1 cellular context compared by ENCODE assay signal in the genomic region with DNA sequence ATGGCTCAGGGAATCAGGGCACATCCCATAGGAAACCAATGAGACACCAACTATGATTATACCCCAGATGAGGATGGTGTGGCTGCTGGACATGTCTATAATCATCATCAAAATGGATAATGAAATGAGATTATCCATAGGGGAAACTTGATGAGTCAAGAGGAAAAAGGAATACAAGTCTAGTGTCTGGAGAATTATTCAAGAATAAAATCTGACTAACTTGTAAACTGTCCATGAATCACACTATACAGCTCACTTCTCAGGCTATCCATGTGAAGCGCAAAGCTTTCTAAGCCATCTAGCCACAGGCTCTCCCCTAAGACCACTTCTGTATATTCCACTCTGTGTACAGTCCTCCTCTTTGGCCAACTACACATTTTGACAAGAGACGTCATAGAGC.
TF ChIP-seq lines count a peak whose summit lies in the region.

No MANE protein-coding gene starts in this region.

TF ChIP-seq in SK-N-SH, 30 proteins besides CTCF, POLR2A, EP300 and RAD21:
- TF ChIP-seq CHD2 (IDR thresholded peaks at IDR 0.05; ENCODE audit: low read length, partially characterized antibody) (no peak), TCF12 (IDR thresholded peaks at IDR 0.05) (peak; percentile 99), RXRA (IDR thresholded peaks at IDR 0.05; ENCODE audit: borderline replicate concordance, low read depth) (peak; percentile 76), TEAD4 (IDR thresholded peaks at IDR 0.05; ENCODE audit: borderline replicate concordance, insufficient read depth) (peak; percentile 77), RFX5 (IDR thresholded peaks at IDR 0.05; ENCODE audit: low read length) (no peak), MEF2A (IDR thresholded peaks at IDR 0.05; ENCODE audit: borderline replicate concordance, low read depth) (0 out of 2 replicates have a peak, but pooled peaks have one; percentile 65), RCOR1 (IDR thresholded peaks at IDR 0.05; ENCODE audit: low read length) (no peak), TAF1 (IDR thresholded peaks at IDR 0.05; ENCODE audit: borderline replicate concordance, low read depth, low read length) (no peak), ELF1 (IDR thresholded peaks at IDR 0.05) (no peak), SIN3A (IDR thresholded peaks at IDR 0.05; ENCODE audit: borderline replicate concordance, low read depth, low read length) (peak; percentile 37; the same call in 1 of the 2 replicates), MXI1 (IDR thresholded peaks at IDR 0.05; ENCODE audit: low read depth, low read length) (no peak), FOSL2 (IDR thresholded peaks at IDR 0.05; ENCODE audit: borderline replicate concordance, low read depth) (peak; percentile 95), NFIC (IDR thresholded peaks at IDR 0.05; ENCODE audit: borderline replicate concordance) (peak; percentile 67; the same call in 1 of the 2 replicates), EZH2phosphoT487 (IDR thresholded peaks at IDR 0.05; ENCODE audit: borderline replicate concordance, low read depth) (no peak), FOXM1 (IDR thresholded peaks at IDR 0.05; ENCODE audit: low read depth) (peak; percentile 86), GABPA (IDR thresholded peaks at IDR 0.05; ENCODE audit: low read depth) (no peak), FOXJ3 (CRISPR knock-in tag; IDR thresholded peaks at IDR 0.05) (no peak), YY1 (IDR thresholded peaks at IDR 0.05; ENCODE audit: low read depth) (no peak), GATA2 (CRISPR knock-in tag; IDR thresholded peaks at IDR 0.05) (no peak), SMC3 (IDR thresholded peaks at IDR 0.05; ENCODE audit: low read depth, low read length) (no peak), JUND (IDR thresholded peaks at IDR 0.05) (peak; percentile 91), NRF1 (IDR thresholded peaks at IDR 0.05; ENCODE audit: low read depth, low read length) (no peak), POLR2AphosphoS5 (IDR thresholded peaks at IDR 0.05; ENCODE audit: low read depth, low read length) (peak; percentile 73; the same call in 1 of the 2 replicates)
- TF ChIP-seq, protein P1, sequence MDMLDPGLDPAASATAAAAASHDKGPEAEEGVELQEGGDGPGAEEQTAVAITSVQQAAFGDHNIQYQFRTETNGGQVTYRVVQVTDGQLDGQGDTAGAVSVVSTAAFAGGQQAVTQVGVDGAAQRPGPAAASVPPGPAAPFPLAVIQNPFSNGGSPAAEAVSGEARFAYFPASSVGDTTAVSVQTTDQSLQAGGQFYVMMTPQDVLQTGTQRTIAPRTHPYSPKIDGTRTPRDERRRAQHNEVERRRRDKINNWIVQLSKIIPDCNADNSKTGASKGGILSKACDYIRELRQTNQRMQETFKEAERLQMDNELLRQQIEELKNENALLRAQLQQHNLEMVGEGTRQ (IDR thresholded peaks at IDR 0.05; ENCODE audit: borderline replicate concordance, low read depth, low read length) = no peak
- TF ChIP-seq, protein P2, sequence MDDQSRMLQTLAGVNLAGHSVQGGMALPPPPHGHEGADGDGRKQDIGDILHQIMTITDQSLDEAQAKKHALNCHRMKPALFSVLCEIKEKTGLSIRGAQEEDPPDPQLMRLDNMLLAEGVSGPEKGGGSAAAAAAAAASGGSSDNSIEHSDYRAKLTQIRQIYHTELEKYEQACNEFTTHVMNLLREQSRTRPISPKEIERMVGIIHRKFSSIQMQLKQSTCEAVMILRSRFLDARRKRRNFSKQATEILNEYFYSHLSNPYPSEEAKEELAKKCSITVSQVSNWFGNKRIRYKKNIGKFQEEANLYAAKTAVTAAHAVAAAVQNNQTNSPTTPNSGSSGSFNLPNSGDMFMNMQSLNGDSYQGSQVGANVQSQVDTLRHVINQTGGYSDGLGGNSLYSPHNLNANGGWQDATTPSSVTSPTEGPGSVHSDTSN (IDR thresholded peaks at IDR 0.05) = peak; percentile 97
- TF ChIP-seq, protein P3, sequence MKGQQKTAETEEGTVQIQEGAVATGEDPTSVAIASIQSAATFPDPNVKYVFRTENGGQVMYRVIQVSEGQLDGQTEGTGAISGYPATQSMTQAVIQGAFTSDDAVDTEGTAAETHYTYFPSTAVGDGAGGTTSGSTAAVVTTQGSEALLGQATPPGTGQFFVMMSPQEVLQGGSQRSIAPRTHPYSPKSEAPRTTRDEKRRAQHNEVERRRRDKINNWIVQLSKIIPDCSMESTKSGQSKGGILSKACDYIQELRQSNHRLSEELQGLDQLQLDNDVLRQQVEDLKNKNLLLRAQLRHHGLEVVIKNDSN (IDR thresholded peaks at IDR 0.05; ENCODE audit: borderline replicate concordance, low read depth) = no peak
- TF ChIP-seq, protein P4, sequence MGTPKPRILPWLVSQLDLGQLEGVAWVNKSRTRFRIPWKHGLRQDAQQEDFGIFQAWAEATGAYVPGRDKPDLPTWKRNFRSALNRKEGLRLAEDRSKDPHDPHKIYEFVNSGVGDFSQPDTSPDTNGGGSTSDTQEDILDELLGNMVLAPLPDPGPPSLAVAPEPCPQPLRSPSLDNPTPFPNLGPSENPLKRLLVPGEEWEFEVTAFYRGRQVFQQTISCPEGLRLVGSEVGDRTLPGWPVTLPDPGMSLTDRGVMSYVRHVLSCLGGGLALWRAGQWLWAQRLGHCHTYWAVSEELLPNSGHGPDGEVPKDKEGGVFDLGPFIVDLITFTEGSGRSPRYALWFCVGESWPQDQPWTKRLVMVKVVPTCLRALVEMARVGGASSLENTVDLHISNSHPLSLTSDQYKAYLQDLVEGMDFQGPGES (IDR thresholded peaks at IDR 0.05; ENCODE audit: low read depth, low read length) = no peak
- TF ChIP-seq, protein P5, sequence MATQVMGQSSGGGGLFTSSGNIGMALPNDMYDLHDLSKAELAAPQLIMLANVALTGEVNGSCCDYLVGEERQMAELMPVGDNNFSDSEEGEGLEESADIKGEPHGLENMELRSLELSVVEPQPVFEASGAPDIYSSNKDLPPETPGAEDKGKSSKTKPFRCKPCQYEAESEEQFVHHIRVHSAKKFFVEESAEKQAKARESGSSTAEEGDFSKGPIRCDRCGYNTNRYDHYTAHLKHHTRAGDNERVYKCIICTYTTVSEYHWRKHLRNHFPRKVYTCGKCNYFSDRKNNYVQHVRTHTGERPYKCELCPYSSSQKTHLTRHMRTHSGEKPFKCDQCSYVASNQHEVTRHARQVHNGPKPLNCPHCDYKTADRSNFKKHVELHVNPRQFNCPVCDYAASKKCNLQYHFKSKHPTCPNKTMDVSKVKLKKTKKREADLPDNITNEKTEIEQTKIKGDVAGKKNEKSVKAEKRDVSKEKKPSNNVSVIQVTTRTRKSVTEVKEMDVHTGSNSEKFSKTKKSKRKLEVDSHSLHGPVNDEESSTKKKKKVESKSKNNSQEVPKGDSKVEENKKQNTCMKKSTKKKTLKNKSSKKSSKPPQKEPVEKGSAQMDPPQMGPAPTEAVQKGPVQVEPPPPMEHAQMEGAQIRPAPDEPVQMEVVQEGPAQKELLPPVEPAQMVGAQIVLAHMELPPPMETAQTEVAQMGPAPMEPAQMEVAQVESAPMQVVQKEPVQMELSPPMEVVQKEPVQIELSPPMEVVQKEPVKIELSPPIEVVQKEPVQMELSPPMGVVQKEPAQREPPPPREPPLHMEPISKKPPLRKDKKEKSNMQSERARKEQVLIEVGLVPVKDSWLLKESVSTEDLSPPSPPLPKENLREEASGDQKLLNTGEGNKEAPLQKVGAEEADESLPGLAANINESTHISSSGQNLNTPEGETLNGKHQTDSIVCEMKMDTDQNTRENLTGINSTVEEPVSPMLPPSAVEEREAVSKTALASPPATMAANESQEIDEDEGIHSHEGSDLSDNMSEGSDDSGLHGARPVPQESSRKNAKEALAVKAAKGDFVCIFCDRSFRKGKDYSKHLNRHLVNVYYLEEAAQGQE (IDR thresholded peaks at IDR 0.05; ENCODE audit: low read depth, low read length) = no peak
- TF ChIP-seq, protein P6, sequence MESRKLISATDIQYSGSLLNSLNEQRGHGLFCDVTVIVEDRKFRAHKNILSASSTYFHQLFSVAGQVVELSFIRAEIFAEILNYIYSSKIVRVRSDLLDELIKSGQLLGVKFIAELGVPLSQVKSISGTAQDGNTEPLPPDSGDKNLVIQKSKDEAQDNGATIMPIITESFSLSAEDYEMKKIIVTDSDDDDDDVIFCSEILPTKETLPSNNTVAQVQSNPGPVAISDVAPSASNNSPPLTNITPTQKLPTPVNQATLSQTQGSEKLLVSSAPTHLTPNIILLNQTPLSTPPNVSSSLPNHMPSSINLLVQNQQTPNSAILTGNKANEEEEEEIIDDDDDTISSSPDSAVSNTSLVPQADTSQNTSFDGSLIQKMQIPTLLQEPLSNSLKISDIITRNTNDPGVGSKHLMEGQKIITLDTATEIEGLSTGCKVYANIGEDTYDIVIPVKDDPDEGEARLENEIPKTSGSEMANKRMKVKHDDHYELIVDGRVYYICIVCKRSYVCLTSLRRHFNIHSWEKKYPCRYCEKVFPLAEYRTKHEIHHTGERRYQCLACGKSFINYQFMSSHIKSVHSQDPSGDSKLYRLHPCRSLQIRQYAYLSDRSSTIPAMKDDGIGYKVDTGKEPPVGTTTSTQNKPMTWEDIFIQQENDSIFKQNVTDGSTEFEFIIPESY (IDR thresholded peaks at IDR 0.05; ENCODE audit: borderline replicate concordance, low read depth) = no peak
- TF ChIP-seq, protein P7, sequence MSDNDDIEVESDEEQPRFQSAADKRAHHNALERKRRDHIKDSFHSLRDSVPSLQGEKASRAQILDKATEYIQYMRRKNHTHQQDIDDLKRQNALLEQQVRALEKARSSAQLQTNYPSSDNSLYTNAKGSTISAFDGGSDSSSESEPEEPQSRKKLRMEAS (IDR thresholded peaks at IDR 0.05; ENCODE audit: low read depth) = peak; percentile 59; the same call in 1 of the 2 replicates
